ENCODE assay signal across 16 cellular contexts in the genomic region with DNA sequence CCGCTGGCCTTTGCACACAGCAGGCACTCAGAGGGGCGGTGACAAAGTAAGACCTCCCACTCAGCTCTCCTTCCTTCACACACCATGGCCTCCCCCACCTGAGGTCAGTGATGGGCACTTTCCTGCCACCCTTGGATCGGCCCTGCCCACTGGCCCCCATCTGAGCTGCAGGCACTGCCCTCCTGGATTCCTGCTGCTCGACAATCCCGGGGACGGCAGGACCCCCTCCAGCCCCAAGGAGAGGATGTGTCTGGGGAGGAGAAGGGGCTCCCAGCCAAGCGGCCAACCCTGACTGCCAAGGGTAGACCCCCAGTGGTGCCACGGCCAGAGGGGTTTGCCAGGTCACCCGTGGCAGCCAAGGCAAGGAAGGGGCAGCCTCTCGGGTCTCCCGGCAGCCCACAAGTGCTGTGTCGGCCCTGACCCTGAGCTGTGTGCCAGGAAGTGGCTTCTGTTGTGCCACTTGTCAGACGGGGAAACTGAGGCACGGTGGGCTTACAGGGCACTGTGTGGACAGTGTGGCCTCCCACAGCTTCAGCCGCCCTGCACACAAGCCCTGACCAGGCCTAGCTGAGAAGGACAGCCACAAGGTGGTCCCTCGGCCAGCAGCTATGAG. TPM values are rescaled to one million over a fixed set of nuclear protein-coding genes. Genes with fewer than 3 reads are reported as not detected.
DNase-seq lines count a peak whose midpoint lies in the region; ATAC-seq and TF ChIP-seq lines count a peak whose summit lies in the region.
"Had no signal": no experiment of that assay in that cellular context is flagged by ENCODE, and none has a peak within 500 bp of the region (broad histone marks: within the 10 kb centered on the region; RNA-seq: fewer than 3 reads in every experiment).

No MANE protein-coding gene starts in this region.

- H3K27me3 ChIP-seq in muscle layer of colon (ENCODE audit: control insufficient read depth in 1 of 2, insufficient read depth in 2 of 2, low read length in 2 of 2) = no peaks in the 10 kb centered on the region
- H3K27me3 ChIP-seq: neutrophil, tibial nerve had no signal

- H3K27ac ChIP-seq in C4-2B (peak overlapping the region; percentile 98), VCaP (peak overlapping the region; percentile 82), muscle layer of colon (ENCODE audit: low read depth, low read length) (peak overlapping the region; percentile 98)
- H3K27ac ChIP-seq: neutrophil had no signal

- peaks cover 3% of the 10 kb centered on the region for H3K27me3 Mint-ChIP-seq in glutamatergic neuron (ENCODE audit: unreplicated experiment)
- H3K27me3 Mint-ChIP-seq: activated naive CD8-positive, alpha-beta T cell treated with anti-CD3 and anti-CD28 coated beads, Interleukin-2, amount 10 ng/mL, durations not matched to agents 7 days and 5 days; CD4-positive, alpha-beta T cell had no signal

- H3K27ac Mint-ChIP-seq in glutamatergic neuron (ENCODE audit: unreplicated experiment) = no peak overlapping the region
- H3K27ac Mint-ChIP-seq: activated naive CD8-positive, alpha-beta T cell treated with anti-CD3 and anti-CD28 coated beads, Interleukin-2, amount 10 ng/mL, durations not matched to agents 7 days and 5 days; activated T-cell treated with anti-CD3 and anti-CD28 coated beads, Interleukin-2, amount 50 U/mL, for 72 hours; CD4-positive, alpha-beta T cell had no signal

- ATAC-seq in HG03460 (IDR thresholded peaks at IDR 0.05; ENCODE audit: unreplicated experiment) (no peak), esophagus mucosa (no peak)
- ATAC-seq: activated T-cell treated with anti-CD3 and anti-CD28 coated beads, Interleukin-2, amount 50 U/mL, for 72 hours had no signal

- H3K9ac ChIP-seq in muscle layer of colon (ENCODE audit: low read length) = no peak overlapping the region

- H3K9me3 Mint-ChIP-seq in glutamatergic neuron (ENCODE audit: unreplicated experiment) = no peaks in the 10 kb centered on the region
- H3K9me3 Mint-ChIP-seq: activated naive CD8-positive, alpha-beta T cell treated with anti-CD3 and anti-CD28 coated beads, Interleukin-2, amount 10 ng/mL, durations not matched to agents 7 days and 5 days; activated T-cell treated with anti-CD3 and anti-CD28 coated beads, Interleukin-2, amount 50 U/mL, for 72 hours; CD4-positive, alpha-beta T cell had no signal

- peaks cover 13% of the 10 kb centered on the region for H3K36me3 ChIP-seq in muscle layer of colon (ENCODE audit: insufficient read depth, low read length)
- H3K36me3 ChIP-seq: neutrophil had no signal

- H3K4me3 ChIP-seq in muscle layer of colon (ENCODE audit: low read depth in 1 of 2, low read length in 2 of 2) = no peak overlapping the region
- H3K4me3 ChIP-seq: tibial nerve had no signal

- H3K9me3 ChIP-seq in muscle layer of colon (ENCODE audit: low read length) = no peaks in the 10 kb centered on the region
- H3K9me3 ChIP-seq: neutrophil had no signal

- DNase-seq in glutamatergic neuron = no peak
- DNase-seq: activated CD8-positive, alpha-beta memory T cell treated with anti-CD3 and anti-CD28 coated beads for 24 hours; activated naive CD8-positive, alpha-beta T cell treated with anti-CD3 and anti-CD28 coated beads, Interleukin-2, amount 10 ng/mL, durations not matched to agents 7 days and 5 days; activated T-cell treated with anti-CD3 and anti-CD28 coated beads, Interleukin-2, amount 50 U/mL, for 72 hours; CD4-positive, alpha-beta T cell; DMS79; NCI-H1436; NCI-H774; retina had no signal

- peaks cover 81% of the 10 kb centered on the region for H3K4me1 ChIP-seq in muscle layer of colon (ENCODE audit: insufficient read depth, low read length)

- no peak overlapping the region for H3K4me3 Mint-ChIP-seq in glutamatergic neuron (ENCODE audit: unreplicated experiment)
- H3K4me3 Mint-ChIP-seq: activated naive CD8-positive, alpha-beta T cell treated with anti-CD3 and anti-CD28 coated beads, Interleukin-2, amount 10 ng/mL, durations not matched to agents 7 days and 5 days; activated T-cell treated with anti-CD3 and anti-CD28 coated beads, Interleukin-2, amount 50 U/mL, for 72 hours; CD4-positive, alpha-beta T cell had no signal

- peaks cover 12% of the 10 kb centered on the region for H3K4me1 Mint-ChIP-seq in glutamatergic neuron (ENCODE audit: low read depth, unreplicated experiment)

- no peak for TF ChIP-seq CTCF in C4-2B (conservative IDR thresholded peaks at IDR 0.05)
- no peak for TF ChIP-seq CTCF in VCaP (conservative IDR thresholded peaks at IDR 0.05)
- no peak for TF ChIP-seq CTCF in glutamatergic neuron (IDR thresholded peaks at IDR 0.05; ENCODE audit: partially characterized antibody, unreplicated experiment)

- no peaks in the 10 kb centered on the region for H3K36me3 Mint-ChIP-seq in glutamatergic neuron (ENCODE audit: unreplicated experiment)
- H3K36me3 Mint-ChIP-seq: activated naive CD8-positive, alpha-beta T cell treated with anti-CD3 and anti-CD28 coated beads, Interleukin-2, amount 10 ng/mL, durations not matched to agents 7 days and 5 days had no signal

RNA-seq across cellular contexts. Expression of a gene that starts 22.7 kb away (rescaled TPM):
- total RNA-seq in glutamatergic neuron (ENCODE audit: unreplicated experiment) = 12.3 TPM
- 64.7 TPM for total RNA-seq in esophagus mucosa

RNA-seq across cellular contexts. Expression of a gene that starts 41.2 kb away (rescaled TPM):
- total RNA-seq in glutamatergic neuron (ENCODE audit: unreplicated experiment) = 5.6 TPM
- total RNA-seq in esophagus mucosa = 21.6 TPM

RNA-seq across cellular contexts. Expression of a gene that starts 49.4 kb away (rescaled TPM):
- total RNA-seq in glutamatergic neuron (ENCODE audit: unreplicated experiment) = 54.4 TPM
- total RNA-seq in esophagus mucosa = 207 TPM

RNA-seq across cellular contexts. Expression of a gene that starts 56.1 kb away (rescaled TPM):
- total RNA-seq in glutamatergic neuron (ENCODE audit: unreplicated experiment) = 32.4 TPM
- 14.3 TPM for total RNA-seq in esophagus mucosa

RNA-seq across cellular contexts. Expression of a gene that starts 56.2 kb away (rescaled TPM):
- total RNA-seq in glutamatergic neuron (ENCODE audit: unreplicated experiment) (26.5 TPM), esophagus mucosa (4.7 TPM)
